10 cellular contexts compared by ENCODE assay signal in the genomic region with DNA sequence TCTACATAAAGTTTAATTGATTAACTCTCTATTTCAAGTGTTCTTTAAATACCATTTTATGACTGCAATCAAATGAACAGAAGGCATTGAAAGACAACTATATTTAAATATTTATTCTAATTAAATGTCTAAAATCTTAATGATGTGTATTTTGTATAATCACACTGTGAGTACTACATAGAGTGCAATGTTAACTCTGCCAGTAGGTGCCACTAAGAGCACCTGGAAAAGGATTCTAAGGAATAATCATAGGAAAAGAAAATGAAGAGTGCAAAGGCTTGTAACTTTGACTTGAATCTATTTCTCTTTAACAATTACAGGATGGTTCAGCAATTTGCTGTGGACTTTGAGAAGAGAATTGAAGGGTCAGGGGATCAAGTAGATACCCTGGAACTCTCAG.
DNase-seq lines count a peak whose midpoint lies in the region; ATAC-seq and TF ChIP-seq lines count a peak whose summit lies in the region.
"Had no signal": no experiment of that assay in that cellular context is flagged by ENCODE, and none has a peak within 500 bp of the region (broad histone marks: within the 10 kb centered on the region; RNA-seq: fewer than 3 reads in every experiment).

No MANE protein-coding gene starts in this region.

- DNase-seq in AG09319 (ENCODE audit: extremely low read depth, low read depth) (peak; percentile 8), NCI-H1694 (lab: John Stamatoyannopoulos, UW) (peak; percentile 14), chondrocyte (ENCODE audit: low spot score) (no peak), caudate nucleus (lab: John Stamatoyannopoulos, UW) (no peak)
- DNase-seq in activated naive CD4-positive, alpha-beta T cell treated with anti-CD3 and anti-CD28 coated beads, Interleukin-2, amount 50 U/mL, for 16 hours: no peak
- DNase-seq: NCI-H2029 treated with DMSO at 0.1 percent for 48 hours had no signal

- peaks cover 31% of the 10 kb centered on the region for H3K4me1 Mint-ChIP-seq in chondrocyte (ENCODE audit: low read depth)
- H3K4me1 Mint-ChIP-seq in nephron: peaks cover 37% of the 10 kb centered on the region

- H3K27ac ChIP-seq in caudate nucleus (ENCODE audit: low read depth, low read length): no peak overlapping the region
- H3K27ac ChIP-seq: neutrophil had no signal

- peaks cover 2% of the 10 kb centered on the region for H3K9me3 Mint-ChIP-seq in chondrocyte (ENCODE audit: low read depth)
- H3K9me3 Mint-ChIP-seq in nephron: peaks cover 4% of the 10 kb centered on the region

- no peaks in the 10 kb centered on the region for H3K27me3 Mint-ChIP-seq in chondrocyte (ENCODE audit: low read depth)
- no peaks in the 10 kb centered on the region for H3K27me3 Mint-ChIP-seq in nephron (ENCODE audit: low read depth)

- H3K27ac Mint-ChIP-seq in chondrocyte (ENCODE audit: unreplicated experiment): peak overlapping the region; percentile 5
- H3K27ac Mint-ChIP-seq in nephron: peak overlapping the region; percentile 45 to 83 (median 72)

- H3K4me3 Mint-ChIP-seq in chondrocyte (ENCODE audit: unreplicated experiment) (no peak overlapping the region), nephron (no peak overlapping the region)

- TF ChIP-seq CTCF in AG09319 (IDR thresholded peaks at IDR 0.05; ENCODE audit: low read depth, low read length) (peak; percentile 41), chondrocyte (IDR thresholded peaks at IDR 0.05) (peak; percentile 87), nephron (IDR thresholded peaks at IDR 0.05; ENCODE audit: unreplicated experiment in 3 of 3) (peak; percentile 52 to 65 (median 53))

- H3K36me3 Mint-ChIP-seq in chondrocyte (ENCODE audit: low read depth) (peaks cover 2% of the 10 kb centered on the region), nephron (ENCODE audit: low read depth) (peaks cover 4% of the 10 kb centered on the region)

- ATAC-seq in HG03378 (IDR thresholded peaks at IDR 0.05; ENCODE audit: unreplicated experiment): no peak
- ATAC-seq in activated CD4-positive, CD25-positive, alpha-beta regulatory T cell treated with anti-CD3 and anti-CD28 coated beads, Interleukin-2, amount 50 U/mL, for 24 hours: no peak

Comparison
In these comparisons a context has a peak if more than half of its experiments do, and no peak if none do; other contexts are left out.
1. DNase-seq: peak in AG09319 (single experiment) and NCI-H1694 (single experiment); none in chondrocyte (single experiment), caudate nucleus (0 of 61) and activated naive CD4-positive, alpha-beta T cell treated with anti-CD3 and anti-CD28 coated beads, Interleukin-2, amount 50 U/mL, for 16 hours (single experiment).
2. Peak in every context shown above with its lines, with median percentiles within 50 percentile points of each other: CTCF ChIP-seq.